ENCODE assay signal across 10 cellular contexts in genomic region chr10:96306516-96306915, GRCh38. TPM values are rescaled to one million over a fixed set of nuclear protein-coding genes. Genes with fewer than 3 reads are reported as not detected.
DNase-seq lines count a peak whose midpoint lies in the region; ATAC-seq and TF ChIP-seq lines count a peak whose summit lies in the region.
"Had no signal": no experiment of that assay in that cellular context is flagged by ENCODE, and none has a peak within 500 bp of the region (broad histone marks: within the 10 kb centered on the region; RNA-seq: fewer than 3 reads in every experiment).

No MANE protein-coding gene starts in this region.

- no peaks in the 10 kb centered on the region for H3K9me3 Mint-ChIP-seq in activated B cell treated with CpG ODN at 0.5 μM for 24 hours
- H3K9me3 Mint-ChIP-seq in activated T-helper 17 cell treated with anti-CD3 and anti-CD28 coated beads, Interleukin-2, amount 50 U/mL, for 72 hours = no peaks in the 10 kb centered on the region
- no peaks in the 10 kb centered on the region for H3K9me3 Mint-ChIP-seq in glutamatergic neuron (ENCODE audit: unreplicated experiment)

- DNase-seq in DMS79 (lab: John Stamatoyannopoulos, UW) (peak; percentile 79), activated B cell treated with CpG ODN at 0.5 μM for 24 hours (peak; percentile 32), occipital lobe (lab: John Stamatoyannopoulos, UW) (peak; percentile 44), LoVo (ENCODE audit: low spot score) (no peak), glutamatergic neuron (no peak)
- DNase-seq in activated CD4-positive, alpha-beta T cell treated with anti-CD3 and anti-CD28 coated beads, Interleukin-2, amount 50 U/mL, for 4 hours = no peak

- peak; percentile 90 for ATAC-seq in activated B cell treated with CpG ODN at 0.5 μM for 24 hours (ENCODE audit: low read depth)
- no peak for ATAC-seq in activated T-helper 17 cell treated with anti-CD3 and anti-CD28 coated beads, Interleukin-2, amount 50 U/mL, for 72 hours (replicated peaks)

- H3K36me3 Mint-ChIP-seq in activated B cell treated with CpG ODN at 0.5 μM for 24 hours (ENCODE audit: low read depth) (no peaks in the 10 kb centered on the region), glutamatergic neuron (ENCODE audit: unreplicated experiment) (no peaks in the 10 kb centered on the region)
- H3K36me3 Mint-ChIP-seq in activated T-helper 17 cell treated with anti-CD3 and anti-CD28 coated beads, Interleukin-2, amount 50 U/mL, for 72 hours (ENCODE audit: low read depth) = no peaks in the 10 kb centered on the region

- H3K4me1 ChIP-seq in HUES6 (ENCODE audit: control insufficient read depth, insufficient read depth, low read length) = peaks cover 49% of the 10 kb centered on the region
- H3K4me1 ChIP-seq: vagina had no signal

- peaks cover 26% of the 10 kb centered on the region for H3K27me3 Mint-ChIP-seq in activated B cell treated with CpG ODN at 0.5 μM for 24 hours
- peaks cover 44% of the 10 kb centered on the region for H3K27me3 Mint-ChIP-seq in activated T-helper 17 cell treated with anti-CD3 and anti-CD28 coated beads, Interleukin-2, amount 50 U/mL, for 72 hours
- no peaks in the 10 kb centered on the region for H3K27me3 Mint-ChIP-seq in glutamatergic neuron (ENCODE audit: unreplicated experiment)
- H3K27me3 Mint-ChIP-seq: progenitor cell of endocrine pancreas had no signal

- TF ChIP-seq CTCF in activated B cell treated with CpG ODN at 0.5 μM for 24 hours (IDR thresholded peaks at IDR 0.05) = no peak
- TF ChIP-seq CTCF in glutamatergic neuron (IDR thresholded peaks at IDR 0.05; ENCODE audit: partially characterized antibody, unreplicated experiment) = no peak

- no peaks in the 10 kb centered on the region for H3K9me3 ChIP-seq in HUES6 (ENCODE audit: control insufficient read depth, insufficient read depth, low read depth, low read length)
- H3K9me3 ChIP-seq: vagina had no signal

- H3K36me3 ChIP-seq in HUES6 (ENCODE audit: control insufficient read depth, insufficient read depth, low read length) = no peaks in the 10 kb centered on the region
- H3K36me3 ChIP-seq: vagina had no signal

- H3K4me1 Mint-ChIP-seq in activated B cell treated with CpG ODN at 0.5 μM for 24 hours (peaks cover 27% of the 10 kb centered on the region), glutamatergic neuron (ENCODE audit: low read depth, unreplicated experiment) (peaks cover 16% of the 10 kb centered on the region)
- H3K4me1 Mint-ChIP-seq in activated T-helper 17 cell treated with anti-CD3 and anti-CD28 coated beads, Interleukin-2, amount 50 U/mL, for 72 hours = no peaks in the 10 kb centered on the region

- peak overlapping the region; percentile 21; the same call in 1 of the 2 replicates for H3K27ac ChIP-seq in HUES6 (ENCODE audit: low read depth, low read length)
- H3K27ac ChIP-seq: vagina had no signal

- H3K4me3 ChIP-seq in HUES6 (ENCODE audit: low read depth, low read length) = no peak overlapping the region
- H3K4me3 ChIP-seq: vagina had no signal

- CTCF ChIA-PET in activated B cell treated with CpG ODN at 0.5 μM for 24 hours (lab: Charles Lee) = interaction anchor here (1.3 to 3.1 kb wide), 2 partner anchors 13 to 77 kb away, joined by 7 to 30 read pairs; no protein-coding TSS in a partner anchor

- H3K9ac ChIP-seq in HUES6 (ENCODE audit: low read length) = no peak overlapping the region

- intact Hi-C loops in activated B cell treated with CpG ODN at 0.5 μM for 24 hours (cut with micrococcal nuclease) = no loop called here

- POLR2A ChIA-PET in activated B cell treated with CpG ODN at 0.5 μM for 24 hours (lab: Charles Lee) = interaction anchor here (0.7 kb wide), 1 partner anchor 12 kb away, joined by 3 read pairs; no protein-coding TSS in a partner anchor

- H3K4me3 Mint-ChIP-seq in activated B cell treated with CpG ODN at 0.5 μM for 24 hours = peak overlapping the region; percentile 24
- no peak overlapping the region for H3K4me3 Mint-ChIP-seq in activated T-helper 17 cell treated with anti-CD3 and anti-CD28 coated beads, Interleukin-2, amount 50 U/mL, for 72 hours
- no peak overlapping the region for H3K4me3 Mint-ChIP-seq in glutamatergic neuron (ENCODE audit: unreplicated experiment)

- no peaks in the 10 kb centered on the region for H3K27me3 ChIP-seq in HUES6 (ENCODE audit: control insufficient read depth, insufficient read depth, low read length)
- H3K27me3 ChIP-seq: vagina had no signal

- H3K27ac Mint-ChIP-seq in activated B cell treated with CpG ODN at 0.5 μM for 24 hours = no peak overlapping the region
- H3K27ac Mint-ChIP-seq in activated T-helper 17 cell treated with anti-CD3 and anti-CD28 coated beads, Interleukin-2, amount 50 U/mL, for 72 hours = no peak overlapping the region
- H3K27ac Mint-ChIP-seq in glutamatergic neuron (ENCODE audit: unreplicated experiment) = no peak overlapping the region
- H3K27ac Mint-ChIP-seq: progenitor cell of endocrine pancreas had no signal

RNA-seq across cellular contexts. Expression of gene DNTT, which starts 2.3 kb away (rescaled TPM):
- total RNA-seq in activated B cell treated with CpG ODN at 0.5 μM for 24 hours (0.11 TPM in 1 of 2 replicates, not detected in the other), occipital lobe (not detected), glutamatergic neuron (ENCODE audit: unreplicated experiment) (not detected)
- not detected for total RNA-seq in activated T-helper 17 cell treated with anti-CD3 and anti-CD28 coated beads, Interleukin-2, amount 50 U/mL, for 72 hours
- total RNA-seq: progenitor cell of endocrine pancreas, vagina had no signal

RNA-seq across cellular contexts. Expression of gene BLNK, which starts 35.1 kb away (rescaled TPM):
- total RNA-seq in activated B cell treated with CpG ODN at 0.5 μM for 24 hours (238 and 267 TPM in 2 replicates), occipital lobe (0.78 TPM), glutamatergic neuron (ENCODE audit: unreplicated experiment) (not detected)
- not detected for total RNA-seq in activated T-helper 17 cell treated with anti-CD3 and anti-CD28 coated beads, Interleukin-2, amount 50 U/mL, for 72 hours

RNA-seq across cellular contexts. Expression of gene OPALIN, which starts 52.3 kb away (rescaled TPM):
- total RNA-seq in activated B cell treated with CpG ODN at 0.5 μM for 24 hours (not detected in 2 replicates), occipital lobe (not detected), glutamatergic neuron (ENCODE audit: unreplicated experiment) (not detected)
- not detected for total RNA-seq in activated T-helper 17 cell treated with anti-CD3 and anti-CD28 coated beads, Interleukin-2, amount 50 U/mL, for 72 hours
- total RNA-seq: progenitor cell of endocrine pancreas, vagina had no signal

Comparison
In these comparisons a context has a peak if more than half of its experiments do, and no peak if none do; other contexts are left out.
1. DNase-seq: peak in DMS79 (single experiment), activated B cell treated with CpG ODN at 0.5 μM for 24 hours (single experiment) and occipital lobe (single experiment); none in activated CD4-positive, alpha-beta T cell treated with anti-CD3 and anti-CD28 coated beads, Interleukin-2, amount 50 U/mL, for 4 hours (0 of 2), LoVo (single experiment) and glutamatergic neuron (single experiment).
2. RNA of gene BLNK, which starts 35.1 kb away (total RNA-seq): 238 to 267 TPM in activated B cell treated with CpG ODN at 0.5 μM for 24 hours; 0.78 TPM in occipital lobe (single experiment), not detected in activated T-helper 17 cell treated with anti-CD3 and anti-CD28 coated beads, Interleukin-2, amount 50 U/mL, for 72 hours and not detected in glutamatergic neuron (single experiment); every median in the first group is over 100 times any median in the second.